Comparison of ENCODE assay signal across 7 cellular contexts in genomic region chr15:63502843-63503738, GRCh38. TPM values are rescaled to one million over a fixed set of nuclear protein-coding genes. Genes with fewer than 3 reads are reported as not detected.
DNase-seq lines count a peak whose midpoint lies in the region; ATAC-seq and TF ChIP-seq lines count a peak whose summit lies in the region.

No MANE protein-coding gene starts in this region.

- H3K4me1 Mint-ChIP-seq in glutamatergic neuron (ENCODE audit: low read depth, unreplicated experiment) = peaks cover 26% of the 10 kb centered on the region

- peak overlapping the region; percentile 77 for H2AFZ ChIP-seq in osteoblast (ENCODE audit: low read length)

- H3K4me3 Mint-ChIP-seq in glutamatergic neuron (ENCODE audit: unreplicated experiment) = peak overlapping the region; percentile 77

- peak overlapping the region; percentile 99 for H3K4me2 ChIP-seq in osteoblast (ENCODE audit: insufficient read depth, low read length)

- H3K9me3 Mint-ChIP-seq in glutamatergic neuron (ENCODE audit: unreplicated experiment) = peaks cover 9% of the 10 kb centered on the region

- peaks cover 36% of the 10 kb centered on the region for H3K79me2 ChIP-seq in osteoblast (ENCODE audit: insufficient read depth, low read length)

- TF ChIP-seq EP300 in tibial nerve (IDR thresholded peaks at IDR 0.05) = peak; percentile 12 to 88

- H3K27me3 Mint-ChIP-seq in glutamatergic neuron (ENCODE audit: unreplicated experiment) = peaks cover 30% of the 10 kb centered on the region

- peak; percentile 60 to 72 for TF ChIP-seq POLR2A in tibial nerve (IDR thresholded peaks at IDR 0.05)

- H3K4me3 ChIP-seq in osteoblast (ENCODE audit: insufficient read depth, low read length) (peak overlapping the region; percentile 76), tibial nerve (peak overlapping the region; percentile 70 to 91 (median 81))

- no peaks in the 10 kb centered on the region for H3K36me3 Mint-ChIP-seq in glutamatergic neuron (ENCODE audit: unreplicated experiment)

- ATAC-seq in GM18907 (IDR thresholded peaks at IDR 0.05; ENCODE audit: unreplicated experiment) (peak; percentile 58), HG03108 (IDR thresholded peaks at IDR 0.05; ENCODE audit: unreplicated experiment) (peak; percentile 45)

- H3K27ac ChIP-seq in osteoblast (ENCODE audit: low read depth, low read length) (peak overlapping the region; percentile 100), tibial nerve (peak overlapping the region; percentile 87 to 99 (median 96))

- H3K9me3 ChIP-seq in osteoblast (ENCODE audit: low read depth, low read length) = no peaks in the 10 kb centered on the region
- no peaks in the 10 kb centered on the region for H3K9me3 ChIP-seq in tibial nerve

- no peaks in the 10 kb centered on the region for H3K36me3 ChIP-seq in osteoblast (ENCODE audit: insufficient read depth, low read length)
- no peaks in the 10 kb centered on the region for H3K36me3 ChIP-seq in tibial nerve

- peak; percentile 75 for DNase-seq in RPMI8226
- peak; percentile 65 for DNase-seq in activated gamma-delta T cell treated with Interleukin-2 at 50 U/mL for 16 hours
- peak; percentile 55 for DNase-seq in glutamatergic neuron
- DNase-seq in osteoblast (ENCODE audit: insufficient read length, low spot score, missing footprints) = peak; percentile 83
- peak; percentile 81 to 93 for DNase-seq in tibial nerve (ENCODE audit: low spot score in 2 of 2)

- peaks cover 16% of the 10 kb centered on the region for H4K20me1 ChIP-seq in osteoblast (ENCODE audit: insufficient read depth, low read length)

- H3K4me1 ChIP-seq in osteoblast (ENCODE audit: insufficient read depth, low read length) (peaks cover 44% of the 10 kb centered on the region), tibial nerve (peaks cover 0 to 56% (median 49%) of the 10 kb centered on the region in 4 donors)

- 15 to 21% methylated on average over 34 of the region's 34 CpGs for WGBS in tibial nerve, 2 donors

- TF ChIP-seq CTCF in glutamatergic neuron (IDR thresholded peaks at IDR 0.05; ENCODE audit: partially characterized antibody, unreplicated experiment) = no peak
- no peak for TF ChIP-seq CTCF in osteoblast (IDR thresholded peaks at IDR 0.05; ENCODE audit: extremely low read depth, low read depth, low read length)
- TF ChIP-seq CTCF in tibial nerve (IDR thresholded peaks at IDR 0.05) = peak in 1 of 5 experiments; percentile 52

- peak overlapping the region; percentile 19 for H3K27ac Mint-ChIP-seq in glutamatergic neuron (ENCODE audit: unreplicated experiment)

- H3K27me3 ChIP-seq in osteoblast (ENCODE audit: insufficient read depth, low read length) (no peaks in the 10 kb centered on the region), tibial nerve (no peaks in the 10 kb centered on the region)

RNA-seq across cellular contexts. Expression of gene USP3, which starts 1.3 kb away (rescaled TPM):
- total RNA-seq in glutamatergic neuron (ENCODE audit: unreplicated experiment) (50.9 TPM), osteoblast (60.1 and 60.7 TPM in 2 replicates), tibial nerve (10 to 100 TPM; 32.8 to 47.3 (median 38.3) TPM)

Comparison
In these comparisons a context has a peak if more than half of its experiments do, and no peak if none do; other contexts are left out.
1. Peak in every context shown above with its lines: DNase-seq, ATAC-seq, H3K4me3 ChIP-seq and H3K27ac ChIP-seq.